23 cellular contexts compared by ENCODE assay signal in the genomic region with DNA sequence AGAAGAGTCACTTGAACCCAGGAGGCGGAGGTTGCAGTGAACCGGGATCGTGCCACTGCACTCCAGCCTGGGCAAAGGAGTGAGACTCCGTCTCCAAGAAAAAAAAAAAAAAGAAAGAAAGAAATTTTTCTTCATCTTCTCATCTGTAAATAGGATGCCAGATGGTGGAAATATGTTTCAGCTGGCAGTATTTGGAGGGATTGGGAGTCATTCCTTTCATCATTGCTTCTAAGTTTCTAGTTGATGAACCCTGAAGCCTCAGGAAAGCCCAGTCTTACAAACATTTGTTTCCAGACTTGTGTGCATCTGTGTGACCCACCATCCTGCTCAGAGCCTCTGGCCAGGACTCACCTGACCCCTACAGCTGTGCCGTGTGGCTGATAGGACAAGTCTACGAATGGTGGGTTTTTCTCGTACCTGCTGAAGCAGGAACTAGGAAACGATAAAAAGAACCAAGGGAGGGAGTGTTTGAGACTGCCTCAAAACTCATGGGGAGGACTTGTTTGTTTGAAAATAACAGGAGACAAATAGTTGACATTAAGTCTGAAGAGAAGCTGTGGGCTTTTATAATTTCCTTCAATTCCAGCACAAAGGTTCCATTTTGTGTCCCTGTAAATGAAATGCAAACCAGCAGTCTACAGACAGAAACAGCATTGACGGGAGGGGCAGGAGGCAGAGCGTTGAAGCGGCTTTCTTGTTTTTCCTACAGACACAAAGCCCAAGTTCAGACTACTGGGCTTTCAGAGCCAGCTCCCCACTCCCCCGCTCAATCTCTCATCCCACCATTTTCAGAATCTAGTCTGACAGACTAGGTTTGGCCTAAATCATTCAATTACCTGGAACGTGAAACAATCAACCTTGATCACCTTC. TPM values are rescaled to one million over a fixed set of nuclear protein-coding genes. Genes with fewer than 3 reads are reported as not detected.
A peak's percentile ranks its signal among the peaks of the same experiment; 100 is the strongest.
DNase-seq lines count a peak whose midpoint lies in the region; ATAC-seq and TF ChIP-seq lines count a peak whose summit lies in the region.
"Had no signal": no experiment of that assay in that cellular context is flagged by ENCODE, and none has a peak within 500 bp of the region (broad histone marks: within the 10 kb centered on the region; RNA-seq: fewer than 3 reads in every experiment).

No MANE protein-coding gene starts in this region.

- H2BK5ac ChIP-seq in IMR-90 (ENCODE audit: low read depth, low read length, poor library complexity, severe bottlenecking): no peak overlapping the region

- peaks cover 2% of the 10 kb centered on the region for H3K36me3 ChIP-seq in IMR-90 (ENCODE audit: control insufficient read depth, insufficient read depth, low read length)
- H3K36me3 ChIP-seq in breast epithelium: no peaks in the 10 kb centered on the region
- H3K36me3 ChIP-seq in PC-3 (ENCODE audit: low read depth, low read length): peaks cover 2% of the 10 kb centered on the region; the same call in 1 of the 2 replicates
- H3K36me3 ChIP-seq: prostate gland, SJCRH30, transverse colon had no signal

- H4K91ac ChIP-seq in IMR-90 (ENCODE audit: insufficient read depth, low read depth, low read length): no peak overlapping the region; the same call in 1 of the 2 replicates

- H3K23ac ChIP-seq in IMR-90 (ENCODE audit: low read depth, low read length): no peak overlapping the region

- CTCF ChIA-PET in IMR-90 (lab: Yijun Ruan, JAX) (interaction anchor here (0.7 kb wide), 1 partner anchor 12 kb away, joined by 3 read pairs; no protein-coding TSS in a partner anchor), PC-3 (lab: Charles Lee) (no interaction called here)

- H3K4me2 ChIP-seq in IMR-90 (ENCODE audit: low read depth, low read length): no peak overlapping the region
- no peak overlapping the region for H3K4me2 ChIP-seq in PC-3 (ENCODE audit: low read length)

- no peak for TF ChIP-seq RAD21 in IMR-90 (IDR thresholded peaks at IDR 0.05; ENCODE audit: low read length)

- H2AFZ ChIP-seq in IMR-90 (replicated peaks; ENCODE audit: low read length, poor library complexity): no peak overlapping the region
- no peak overlapping the region for H2AFZ ChIP-seq in PC-3 (ENCODE audit: low read length)

- no peak overlapping the region for H2BK120ac ChIP-seq in IMR-90 (ENCODE audit: low read depth, low read length)

- H2AK9ac ChIP-seq in IMR-90 (replicated peaks; ENCODE audit: low read depth, low read length, poor library complexity): no peak overlapping the region

- H3K4me1 ChIP-seq in IMR-90 (ENCODE audit: control insufficient read depth, insufficient read depth, low read length): peaks cover 4% of the 10 kb centered on the region; the same call in 1 of the 2 replicates
- H3K4me1 ChIP-seq in breast epithelium: no peaks in the 10 kb centered on the region
- no peaks in the 10 kb centered on the region for H3K4me1 ChIP-seq in PC-3 (ENCODE audit: insufficient read depth, low read length)
- H3K4me1 ChIP-seq: prostate gland, transverse colon had no signal

- H3K9me2 ChIP-seq in PC-3 (replicated peaks; ENCODE audit: low read length): no peaks in the 10 kb centered on the region

- H4K5ac ChIP-seq in IMR-90 (ENCODE audit: low read depth, low read length): no peak overlapping the region

- BruUV-seq in IMR-90 (replicated peaks; lab: Mats Ljungman, UMichigan): no TSS peak
- BruUV-seq in PC-3 (replicated peaks; lab: Mats Ljungman, UMichigan): no TSS peak

- no peak overlapping the region for H3K14ac ChIP-seq in IMR-90 (replicated peaks; ENCODE audit: low read depth, low read length)

- H3K27ac ChIP-seq in IMR-90 (ENCODE audit: insufficient read depth, low read length) (no peak overlapping the region), dorsolateral prefrontal cortex (peak overlapping the region in 56 of 59 donors; percentile 7 to 92 (median 72)), breast epithelium (no peak overlapping the region), PC-3 (ENCODE audit: low read length) (no peak overlapping the region)
- H3K27ac ChIP-seq: prostate gland, SJCRH30, transverse colon had no signal

- no peak overlapping the region for H3K56ac ChIP-seq in IMR-90 (ENCODE audit: extremely low read depth, insufficient read depth, low read length)

- H2BK15ac ChIP-seq in IMR-90 (ENCODE audit: low read depth, low read length): no peak overlapping the region

- DNase-seq in IMR-90 (no peak), dorsolateral prefrontal cortex (peak in 4 of 10 donors; percentile 61 to 77 (median 64)), medulla oblongata (ENCODE audit: extremely low spot score) (peak; percentile 90), sciatic nerve (ENCODE audit: low spot score) (no peak), breast epithelium (ENCODE audit: low spot score in 2 of 2) (no peak), PC-3 (no peak), NCI-H226 (no peak)
- DNase-seq: activated CD4-positive, CD25-positive, alpha-beta regulatory T cell treated with anti-CD3 and anti-CD28 coated beads, Interleukin-2, amount 50 U/mL, for 72 hours; activated CD8-positive, alpha-beta T cell treated with anti-CD3 and anti-CD28 coated beads for 36 hours; COR-L47; DMS53; glutamatergic neuron; H7; kidney glomerular epithelial cell; NCI-H1417; NCI-H2029 treated with DMSO at 0.1 percent for 48 hours; NCI-H345; NCI-H748 treated with DMSO at 0.1 percent for 48 hours; SJCRH30; transverse colon had no signal

- H3K9me1 ChIP-seq in IMR-90 (ENCODE audit: insufficient read depth, low read length): no peaks in the 10 kb centered on the region; the same call in 1 of the 2 replicates

- in situ Hi-C loops in IMR-90 (cut with MboI; ENCODE audit: low sequenced_read_pairs): no loop called here

- H3K9me3 ChIP-seq in IMR-90 (ENCODE audit: control insufficient read depth, insufficient read depth, low read length) (no peaks in the 10 kb centered on the region), breast epithelium (no peaks in the 10 kb centered on the region), PC-3 (ENCODE audit: low read length) (no peaks in the 10 kb centered on the region)
- H3K9me3 ChIP-seq: prostate gland, SJCRH30, transverse colon had no signal

- WGBS in IMR-90 (ENCODE audit: extremely low coverage in 2 of 2, insufficient read length in 1 of 2), 2 experiments: 93% methylated on average over 4 of the region's 13 CpGs; no CpG with 5 or more reads in 1 of the 2 experiments

- POLR2A ChIA-PET in IMR-90 (lab: Charles Lee; ENCODE audit: unreplicated experiment) (no interaction called here), PC-3 (lab: Charles Lee; ENCODE audit: unreplicated experiment) (no interaction called here)

- intact Hi-C loops in IMR-90 (cut with micrococcal nuclease) (no loop called here), dorsolateral prefrontal cortex (cut with DNase I) (loop anchor here in 1 of 2 donors (5.0 kb wide), 1 partner anchor 65 kb away; no protein-coding TSS in a partner anchor), sciatic nerve (cut with DNase I) (no loop called here), breast epithelium (cut with DNase I; ENCODE audit: low total_unique reads) (no loop called here), PC-3 (cut with micrococcal nuclease) (no loop called here)

- no peaks in the 10 kb centered on the region for H3K79me1 ChIP-seq in IMR-90 (ENCODE audit: low read depth in 1 of 2, low read length in 2 of 2)

- TF ChIP-seq POLR2A in IMR-90 (IDR thresholded peaks at IDR 0.05; ENCODE audit: low read depth, low read length) (no peak), breast epithelium (IDR thresholded peaks at IDR 0.05) (no peak)

- no peaks in the 10 kb centered on the region for H3K79me2 ChIP-seq in PC-3 (ENCODE audit: low read length)

- no peak for ATAC-seq in IMR-90 (ENCODE audit: low read depth)
- peak; percentile 55 for ATAC-seq in sciatic nerve
- ATAC-seq in HG02938 (IDR thresholded peaks at IDR 0.05; ENCODE audit: unreplicated experiment): no peak
- no peak for ATAC-seq in PC-3
- ATAC-seq: activated CD8-positive, alpha-beta T cell treated with anti-CD3 and anti-CD28 coated beads for 36 hours had no signal

- 0 out of 2 replicates have a peak overlapping the region, but pooled peaks have one; percentile 3 for H2AK5ac ChIP-seq in IMR-90 (ENCODE audit: low read depth, low read length)

- H3K4me3 ChIP-seq in IMR-90 (ENCODE audit: insufficient read depth, low read depth, low read length): no peak overlapping the region
- peak overlapping the region in 20 of 59 donors; percentile 5 to 43 (median 20) for H3K4me3 ChIP-seq in dorsolateral prefrontal cortex
- no peak overlapping the region for H3K4me3 ChIP-seq in breast epithelium
- H3K4me3 ChIP-seq in PC-3 (ENCODE audit: low read length): no peak overlapping the region
- H3K4me3 ChIP-seq: lung, prostate gland, SJCRH30, transverse colon had no signal

- H4K20me1 ChIP-seq in IMR-90 (ENCODE audit: insufficient read depth, low read length) (no peaks in the 10 kb centered on the region), PC-3 (ENCODE audit: low read length) (no peaks in the 10 kb centered on the region)

- H3K27me3 ChIP-seq in IMR-90 (ENCODE audit: control insufficient read depth, insufficient read depth, low read length) (no peaks in the 10 kb centered on the region), dorsolateral prefrontal cortex (no peaks in the 10 kb centered on the region), breast epithelium (no peaks in the 10 kb centered on the region), PC-3 (ENCODE audit: low read length) (no peaks in the 10 kb centered on the region)
- H3K27me3 ChIP-seq: SJCRH30, transverse colon had no signal

- no peak overlapping the region; the same call in 1 of the 2 replicates for H3K18ac ChIP-seq in IMR-90 (ENCODE audit: low read depth, low read length)

- H4K8ac ChIP-seq in IMR-90 (ENCODE audit: low read depth in 2 of 2, low read length in 2 of 2): no peak overlapping the region

- no peak overlapping the region for H2BK20ac ChIP-seq in IMR-90 (ENCODE audit: low read depth, low read length)

- dilution Hi-C loops in IMR-90 (cut with HindIII; ENCODE audit: low sequenced_read_pairs, unreplicated experiment): no loop called here

- H3K9ac ChIP-seq in IMR-90 (ENCODE audit: low read depth, low read length): no peak overlapping the region
- H3K9ac ChIP-seq in PC-3 (ENCODE audit: low read length): no peak overlapping the region

- H3K4ac ChIP-seq in IMR-90 (ENCODE audit: low read depth, low read length): no peak overlapping the region; the same call in 1 of the 2 replicates

- no peak for TF ChIP-seq CTCF in IMR-90 (conservative IDR thresholded peaks at IDR 0.05; ENCODE audit: low read depth, low read length)
- TF ChIP-seq CTCF in dorsolateral prefrontal cortex (IDR thresholded peaks at IDR 0.05 in 54 of 56, conservative IDR thresholded peaks at IDR 0.05 in 2 of 56; ENCODE audit: low read depth in 1 of 56, partially characterized antibody in 56 of 56): peak in 1 of 56 donors; percentile 14
- no peak for TF ChIP-seq CTCF in breast epithelium (IDR thresholded peaks at IDR 0.05)
- TF ChIP-seq CTCF in PC-3 (conservative IDR thresholded peaks at IDR 0.05; ENCODE audit: low read depth, low read length): no peak

- no peaks in the 10 kb centered on the region for H3F3A ChIP-seq in PC-3 (ENCODE audit: low read length, unreplicated experiment)

RNA-seq across cellular contexts. Expression of gene CDRT4, which starts 24.9 kb away (rescaled TPM):
- total RNA-seq in IMR-90 (2012; rRNA removed) (0.56 and 0.90 TPM in 2 replicates), dorsolateral prefrontal cortex (10 to 100 TPM; 13.1 to 43.0 (median 28.2) TPM), sciatic nerve (14.7 TPM), breast epithelium (10 to 100 TPM in 1 of 3 donors, 1 to 10 TPM in 2; 3.8 to 17.4 (median 7.0) TPM), PC-3 (2014; rRNA removed) (5.0 and 8.9 TPM in 2 replicates)
- 2.7 and 3.7 TPM in 2 replicates for polyA plus RNA-seq in IMR-90 (2012; rRNA removed)
- polyA plus RNA-seq in IMR-90 (2012; cell fraction: cytosol; rRNA removed): 0.13 and 0.50 TPM in 2 replicates
- 27.7 and 76.4 TPM in 2 replicates for polyA plus RNA-seq in IMR-90 (2012; cell fraction: nucleus; rRNA removed; ENCODE audit: low replicate concordance)

Comparison
In these comparisons a context has a peak if more than half of its experiments do, and no peak if none do; other contexts are left out.
1. H3K27ac ChIP-seq: peak in dorsolateral prefrontal cortex (56 of 59); none in IMR-90 (single experiment), breast epithelium (0 of 2) and PC-3 (single experiment).